ENCODE assay signal across 15 cellular contexts in the genomic region with DNA sequence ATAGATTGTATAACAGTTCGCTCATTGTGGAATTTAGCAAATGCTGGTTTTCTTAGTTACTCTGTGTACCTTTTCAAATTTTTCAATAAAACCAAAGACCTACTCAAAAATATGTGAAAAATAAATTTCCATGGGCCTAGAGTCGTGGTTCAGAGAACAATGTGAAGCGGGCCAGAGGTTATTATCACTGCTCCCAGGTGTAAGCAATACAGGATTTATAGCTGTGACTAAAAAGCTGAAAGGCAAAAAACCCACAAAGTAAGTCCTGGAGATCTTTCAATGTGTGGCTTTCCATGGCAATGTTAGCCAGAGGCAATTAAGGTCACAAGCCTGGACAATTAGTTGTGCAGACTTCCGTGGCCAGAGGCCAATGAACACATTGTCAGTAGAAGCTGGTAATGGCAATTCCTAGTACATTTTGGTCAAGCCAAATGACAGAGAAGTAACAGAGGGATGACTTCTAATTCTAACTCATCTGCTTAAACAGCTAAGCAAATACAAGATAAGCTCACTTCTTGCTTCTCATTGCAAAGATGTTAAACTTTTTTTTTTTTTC.
DNase-seq lines count a peak whose midpoint lies in the region; ATAC-seq and TF ChIP-seq lines count a peak whose summit lies in the region.
"Had no signal": no experiment of that assay in that cellular context is flagged by ENCODE, and none has a peak within 500 bp of the region (broad histone marks: within the 10 kb centered on the region; RNA-seq: fewer than 3 reads in every experiment).

No MANE protein-coding gene starts in this region.

- CTCF ChIA-PET in PC-3 (lab: Charles Lee), result no interaction called here

- ATAC-seq in PC-3, result peak; percentile 73
- ATAC-seq in esophagus mucosa, result peak; percentile 59
- no peak for ATAC-seq in GM21515 (IDR thresholded peaks at IDR 0.05; ENCODE audit: unreplicated experiment)

- no TSS peak for BruUV-seq in PC-3 (replicated peaks; lab: Mats Ljungman, UMichigan)

- in situ Hi-C loops in G401 (cut with HindIII; ENCODE audit: low sequenced_read_pairs), result no loop called here

- H3K27me3 ChIP-seq in PC-3 (ENCODE audit: low read length), result no peaks in the 10 kb centered on the region

- no peak overlapping the region for H3K9ac ChIP-seq in PC-3 (ENCODE audit: low read length)

- TF ChIP-seq CTCF in PC-3 (conservative IDR thresholded peaks at IDR 0.05; ENCODE audit: low read depth, low read length) (no peak), retinal pigment epithelial cell (conservative IDR thresholded peaks at IDR 0.05; ENCODE audit: low read depth, low read length) (no peak)

- H3F3A ChIP-seq in PC-3 (ENCODE audit: low read length, unreplicated experiment), result no peaks in the 10 kb centered on the region

- no peaks in the 10 kb centered on the region for H3K9me2 ChIP-seq in PC-3 (replicated peaks; ENCODE audit: low read length)

- H3K9me3 ChIP-seq in PC-3 (ENCODE audit: low read length), result no peaks in the 10 kb centered on the region

- H3K79me2 ChIP-seq in PC-3 (ENCODE audit: low read length), result no peaks in the 10 kb centered on the region

- H3K36me3 ChIP-seq in PC-3 (ENCODE audit: low read depth, low read length), result no peaks in the 10 kb centered on the region

- H3K4me1 ChIP-seq in PC-3 (ENCODE audit: insufficient read depth, low read length), result peaks cover 13% of the 10 kb centered on the region

- no peak overlapping the region for H3K4me3 ChIP-seq in PC-3 (ENCODE audit: low read length)
- H3K4me3 ChIP-seq in retinal pigment epithelial cell (ENCODE audit: low read length), result no peak overlapping the region

- DNase-seq in ELF-1 (ENCODE audit: low read depth, low spot score) (peak; percentile 2), PC-3 (peak; percentile 80), retinal pigment epithelial cell (ENCODE audit: low read depth) (peak; percentile 23), RPMI8226 (no peak), NOMO-1 treated with dmso at 0.1 percent for 144 hours (lab: John Stamatoyannopoulos, UW; ENCODE audit: unreplicated experiment) (no peak), G401 (ENCODE audit: low spot score) (no peak)
- DNase-seq: activated CD4-positive, CD25-positive, alpha-beta regulatory T cell; amniotic stem cell; effector CD4-positive, alpha-beta T cell; NCI-H1105 treated with DMSO at 0.1 percent for 48 hours; NCI-H524 treated with DMSO at 0.1 percent for 48 hours; posterior cingulate gyrus; stimulated activated CD4-positive, alpha-beta T cell treated with anti-CD3 and anti-CD28 coated beads, Interleukin-4, amount 100 ng/mL, for 1 hour had no signal

- peak overlapping the region; percentile 35 for H3K4me2 ChIP-seq in PC-3 (ENCODE audit: low read length)

- POLR2A ChIA-PET in PC-3 (lab: Charles Lee; ENCODE audit: unreplicated experiment), result interaction anchor here (0.6 kb wide), 2 partner anchors 16 to 72 kb away, joined by 3 to 5 read pairs; no protein-coding TSS in a partner anchor

- intact Hi-C loops in PC-3 (cut with micrococcal nuclease), result no loop called here

- peak overlapping the region; percentile 78 for H3K27ac ChIP-seq in PC-3 (ENCODE audit: low read length)

- H4K20me1 ChIP-seq in PC-3 (ENCODE audit: low read length), result no peaks in the 10 kb centered on the region

- no peak overlapping the region for H2AFZ ChIP-seq in PC-3 (ENCODE audit: low read length)

Comparison
In these comparisons a context has a peak if more than half of its experiments do, and no peak if none do; other contexts are left out.
1. DNase-seq: peak in ELF-1 (single experiment), PC-3 (single experiment) and retinal pigment epithelial cell (single experiment); none in RPMI8226 (single experiment), NOMO-1 treated with dmso at 0.1 percent for 144 hours (single experiment) and G401 (single experiment).